In genomic region chr18:68414407-68414806, GRCh38 we compare ENCODE assay signal across 26 cellular contexts.
"Had no signal": no experiment of that assay in that cellular context is flagged by ENCODE, and none has a peak within 500 bp of the region (broad histone marks: within the 10 kb centered on the region; RNA-seq: fewer than 3 reads in every experiment).

No MANE protein-coding gene starts in this region.

- H3K9me3 Mint-ChIP-seq: activated naive CD4-positive, alpha-beta T cell treated with anti-CD3 and anti-CD28 coated beads, Interleukin-2, amount 50 U/mL, for 24 hours; activated T-cell treated with anti-CD3 and anti-CD28 coated beads, Interleukin-2, amount 50 U/mL, for 24 hours; activated T-helper 1 cell treated with anti-CD3 and anti-CD28 coated beads, Interleukin-12 subunit alpha, Interleukin-12 subunit beta, Interleukin-2, Interleukin-4 antibody, amounts not matched to agents 30 ng/mL and 10 ng/mL and 1 ng/mL, durations not matched to agents 14 hours and 24 hours and 36 hours had no signal

- H3K9me3 ChIP-seq: SJSA1 had no signal

- H3K4me3 ChIP-seq: K562, SJSA1 had no signal

- H3K4me1 Mint-ChIP-seq: activated CD8-positive, alpha-beta memory T cell treated with anti-CD3 and anti-CD28 coated beads, Interleukin-2, amount 10 ng/mL, durations not matched to agents 7 days and 5 days; activated naive CD4-positive, alpha-beta T cell treated with anti-CD3 and anti-CD28 coated beads, Interleukin-2, amount 50 U/mL, for 24 hours had no signal

- H3K27me3 Mint-ChIP-seq: activated CD8-positive, alpha-beta memory T cell treated with anti-CD3 and anti-CD28 coated beads, Interleukin-2, amount 10 ng/mL, durations not matched to agents 7 days and 5 days; activated naive CD4-positive, alpha-beta T cell treated with anti-CD3 and anti-CD28 coated beads, Interleukin-2, amount 50 U/mL, for 24 hours; activated T-cell treated with anti-CD3 and anti-CD28 coated beads, Interleukin-2, amount 50 U/mL, for 24 hours had no signal

- H3K36me3 Mint-ChIP-seq: activated CD8-positive, alpha-beta memory T cell treated with anti-CD3 and anti-CD28 coated beads, Interleukin-2, amount 10 ng/mL, durations not matched to agents 7 days and 5 days; activated naive CD4-positive, alpha-beta T cell treated with anti-CD3 and anti-CD28 coated beads, Interleukin-2, amount 50 U/mL, for 24 hours had no signal

- H3K27ac ChIP-seq: SJSA1 had no signal

- H3K36me3 ChIP-seq: SJSA1 had no signal

- H3K27me3 ChIP-seq: SJSA1 had no signal

- ATAC-seq: activated CD8-positive, alpha-beta memory T cell treated with anti-CD3 and anti-CD28 coated beads, Interleukin-2, amount 10 ng/mL, durations not matched to agents 7 days and 5 days; K562; SK-N-SH treated with all-trans-retinoic acid at 6 μM for 48 hours had no signal

- H3K4me3 Mint-ChIP-seq: activated CD8-positive, alpha-beta memory T cell treated with anti-CD3 and anti-CD28 coated beads, Interleukin-2, amount 10 ng/mL, durations not matched to agents 7 days and 5 days; activated naive CD4-positive, alpha-beta T cell treated with anti-CD3 and anti-CD28 coated beads, Interleukin-2, amount 50 U/mL, for 24 hours; activated T-cell treated with anti-CD3 and anti-CD28 coated beads, Interleukin-2, amount 50 U/mL, for 24 hours; activated T-helper 1 cell treated with anti-CD3 and anti-CD28 coated beads, Interleukin-12 subunit alpha, Interleukin-12 subunit beta, Interleukin-2, Interleukin-4 antibody, amounts not matched to agents 30 ng/mL and 10 ng/mL and 1 ng/mL, durations not matched to agents 14 hours and 24 hours and 36 hours had no signal

- H3K27ac Mint-ChIP-seq: activated CD8-positive, alpha-beta memory T cell treated with anti-CD3 and anti-CD28 coated beads, Interleukin-2, amount 10 ng/mL, durations not matched to agents 7 days and 5 days; activated naive CD4-positive, alpha-beta T cell treated with anti-CD3 and anti-CD28 coated beads, Interleukin-2, amount 50 U/mL, for 24 hours; activated T-cell treated with anti-CD3 and anti-CD28 coated beads, Interleukin-2, amount 50 U/mL, for 24 hours; activated T-helper 1 cell treated with anti-CD3 and anti-CD28 coated beads, Interleukin-12 subunit alpha, Interleukin-12 subunit beta, Interleukin-2, Interleukin-4 antibody, amounts not matched to agents 30 ng/mL and 10 ng/mL and 1 ng/mL, durations not matched to agents 14 hours and 24 hours and 36 hours had no signal

- H3K4me1 ChIP-seq: SJSA1 had no signal

- DNase-seq: activated CD4-positive, alpha-beta T cell treated with anti-CD3 and anti-CD28 coated beads for 48 hours; activated CD4-positive, alpha-beta T cell treated with anti-CD3 and anti-CD28 coated beads, Interleukin-2, amount 50 U/mL, for 4 hours; activated CD4-positive, CD25-positive, alpha-beta regulatory T cell treated with anti-CD3 and anti-CD28 coated beads, Interleukin-2, amount 50 U/mL, for 72 hours; activated CD8-positive, alpha-beta memory T cell treated with anti-CD3 and anti-CD28 coated beads, Interleukin-2, amount 10 ng/mL, durations not matched to agents 7 days and 5 days; activated effector memory CD4-positive, alpha-beta T cell treated with Interleukin-2 at 50 U/mL for 16 hours; activated naive CD4-positive, alpha-beta T cell; activated T-cell treated with anti-CD3 and anti-CD28 coated beads, Interleukin-2, amount 50 U/mL, for 24 hours; aorta; central memory CD4-positive, alpha-beta T cell; Karpas-422; NCI-H1105 treated with DMSO at 0.1 percent for 48 hours; NCI-H1436 treated with DMSO at 0.1 percent for 48 hours; NCI-H187 treated with DMSO at 0.1 percent for 48 hours; NCI-H2081 treated with DMSO at 0.1 percent for 48 hours; NCI-H345; NCI-H510A; NCI-H526 treated with DMSO at 0.1 percent for 48 hours; NCI-H82; NK-92 treated with Interleukin-12 subunit alpha and Interleukin-12 subunit beta, amount 100 ng/mL, for 24 hours; SHP77; SW 1271 had no signal
